Comparison of ENCODE assay signal across 16 cellular contexts in the genomic region with DNA sequence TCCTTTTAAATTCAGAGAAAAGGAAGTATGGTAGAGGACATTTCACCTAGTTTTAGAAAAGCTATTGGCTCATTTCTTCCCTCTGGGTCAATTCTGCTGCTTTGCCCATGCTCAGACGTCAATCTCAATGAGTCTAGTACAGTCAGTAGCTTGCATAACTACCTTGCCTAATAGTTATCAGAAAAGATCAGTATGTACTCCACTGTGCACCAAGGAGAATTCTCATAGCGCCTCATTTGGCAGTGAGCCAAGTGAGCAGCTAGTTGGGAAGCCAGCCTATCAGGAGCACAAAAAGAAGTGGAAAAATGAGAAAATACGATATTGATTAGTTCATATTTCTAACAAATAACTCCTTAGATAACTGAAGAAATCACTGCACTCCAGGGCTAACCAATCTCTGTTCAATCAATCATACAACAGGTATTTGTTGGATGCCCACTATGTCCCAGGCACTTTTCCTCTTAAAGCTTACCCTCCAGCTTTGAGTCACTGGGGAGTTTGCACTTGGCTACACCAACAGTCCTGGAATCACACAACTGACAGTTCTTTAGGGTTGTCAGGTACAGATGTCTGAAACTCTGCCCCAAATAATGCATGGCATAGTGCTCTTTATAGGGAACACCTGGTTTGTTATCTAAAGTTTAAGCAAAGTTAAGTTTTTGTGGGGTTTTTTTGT. TPM values are rescaled to one million over a fixed set of nuclear protein-coding genes. Genes with fewer than 3 reads are reported as not detected.
DNase-seq lines count a peak whose midpoint lies in the region; ATAC-seq and TF ChIP-seq lines count a peak whose summit lies in the region.
"Had no signal": no experiment of that assay in that cellular context is flagged by ENCODE, and none has a peak within 500 bp of the region (broad histone marks: within the 10 kb centered on the region; RNA-seq: fewer than 3 reads in every experiment).

No MANE protein-coding gene starts in this region.

- H3K36me3 Mint-ChIP-seq in type B pancreatic cell = no peaks in the 10 kb centered on the region
- H3K36me3 Mint-ChIP-seq in activated CD8-positive, alpha-beta T cell treated with anti-CD3 and anti-CD28 coated beads for 36 hours (ENCODE audit: low read depth) = no peaks in the 10 kb centered on the region
- H3K36me3 Mint-ChIP-seq: IgD-negative memory B cell had no signal

- TF ChIP-seq CTCF in adrenal gland (IDR thresholded peaks at IDR 0.05) (no peak), type B pancreatic cell (conservative IDR thresholded peaks at IDR 0.05) (no peak)
- TF ChIP-seq CTCF in activated CD8-positive, alpha-beta T cell treated with anti-CD3 and anti-CD28 coated beads for 36 hours (IDR thresholded peaks at IDR 0.05) = no peak

- H3K4me3 ChIP-seq in ACC112 (ENCODE audit: low read depth, low read length) (no peak overlapping the region), adrenal gland (no peak overlapping the region)
- H3K4me3 ChIP-seq: SJSA1 had no signal

- no peak overlapping the region for H2AFZ ChIP-seq in ACC112 (ENCODE audit: low read length, unreplicated experiment)

- H3K79me2 ChIP-seq in ACC112 (ENCODE audit: control insufficient read depth, insufficient read depth, low read length, unreplicated experiment) = no peaks in the 10 kb centered on the region

- no peaks in the 10 kb centered on the region for H3K4me1 Mint-ChIP-seq in type B pancreatic cell (ENCODE audit: unreplicated experiment)
- peaks cover 27% of the 10 kb centered on the region for H3K4me1 Mint-ChIP-seq in activated CD8-positive, alpha-beta T cell treated with anti-CD3 and anti-CD28 coated beads for 36 hours (ENCODE audit: low read depth)
- H3K4me1 Mint-ChIP-seq: B cell had no signal

- intact Hi-C loops in adrenal gland (cut with DNase I) = no loop called here
- intact Hi-C loops in activated CD8-positive, alpha-beta T cell treated with anti-CD3 and anti-CD28 coated beads for 36 hours (cut with micrococcal nuclease) = no loop called here

- POLR2A ChIA-PET in activated CD8-positive, alpha-beta T cell treated with anti-CD3 and anti-CD28 coated beads for 36 hours (lab: Charles Lee) = no interaction called here

- H3K36me3 ChIP-seq in ACC112 (ENCODE audit: insufficient read depth, low read length) = no peaks in the 10 kb centered on the region
- H3K36me3 ChIP-seq in adrenal gland (replicated peaks in 1 of 2) = no peaks in the 10 kb centered on the region
- H3K36me3 ChIP-seq: SJSA1 had no signal

- H3K27me3 ChIP-seq in ACC112 (ENCODE audit: insufficient read depth, low read length) (no peaks in the 10 kb centered on the region), adrenal gland (no peaks in the 10 kb centered on the region)
- H3K27me3 ChIP-seq: SJSA1 had no signal

- WGBS in adrenal gland, 4 donors = 24 to 33% (median 29%) methylated on average over 3 of the region's 3 CpGs

- H3K4me3 Mint-ChIP-seq in type B pancreatic cell = no peak overlapping the region
- no peak overlapping the region for H3K4me3 Mint-ChIP-seq in activated CD8-positive, alpha-beta T cell treated with anti-CD3 and anti-CD28 coated beads for 36 hours
- H3K4me3 Mint-ChIP-seq: activated T-cell treated with anti-CD3 and anti-CD28 coated beads, Interleukin-2, amount 50 U/mL, for 24 hours; B cell; IgD-negative memory B cell; neural crest cell had no signal

- H3K9me3 ChIP-seq in adrenal gland (replicated peaks in 1 of 3) = no peaks in the 10 kb centered on the region
- H3K9me3 ChIP-seq: SJSA1 had no signal

- H3K9me3 Mint-ChIP-seq in type B pancreatic cell = no peaks in the 10 kb centered on the region
- H3K9me3 Mint-ChIP-seq in activated CD8-positive, alpha-beta T cell treated with anti-CD3 and anti-CD28 coated beads for 36 hours = no peaks in the 10 kb centered on the region
- H3K9me3 Mint-ChIP-seq: activated T-cell treated with anti-CD3 and anti-CD28 coated beads, Interleukin-2, amount 50 U/mL, for 24 hours; IgD-negative memory B cell had no signal

- CTCF ChIA-PET in activated CD8-positive, alpha-beta T cell treated with anti-CD3 and anti-CD28 coated beads for 36 hours (lab: Charles Lee) = interaction anchor here (1.0 kb wide), 1 partner anchor 8 kb away, joined by 3 read pairs; no protein-coding TSS in a partner anchor

- no peak for TF ChIP-seq POLR2A in adrenal gland (IDR thresholded peaks at IDR 0.05)

- no peaks in the 10 kb centered on the region for H3K27me3 Mint-ChIP-seq in type B pancreatic cell
- H3K27me3 Mint-ChIP-seq in activated CD8-positive, alpha-beta T cell treated with anti-CD3 and anti-CD28 coated beads for 36 hours = no peaks in the 10 kb centered on the region
- H3K27me3 Mint-ChIP-seq: activated T-cell treated with anti-CD3 and anti-CD28 coated beads, Interleukin-2, amount 50 U/mL, for 24 hours; B cell; IgD-negative memory B cell had no signal

- H3K4me1 ChIP-seq in ACC112 (ENCODE audit: control insufficient read depth, insufficient read depth, low read length, unreplicated experiment) (peaks cover 10% of the 10 kb centered on the region), adrenal gland (replicated peaks in 1 of 2) (peaks cover 0 to 6% of the 10 kb centered on the region in 2 donors)
- H3K4me1 ChIP-seq: SJSA1 had no signal

- no peak overlapping the region for H3K27ac Mint-ChIP-seq in type B pancreatic cell
- H3K27ac Mint-ChIP-seq in activated CD8-positive, alpha-beta T cell treated with anti-CD3 and anti-CD28 coated beads for 36 hours = no peak overlapping the region
- H3K27ac Mint-ChIP-seq: activated T-cell treated with anti-CD3 and anti-CD28 coated beads, Interleukin-2, amount 50 U/mL, for 24 hours; B cell had no signal

- H3K27ac ChIP-seq in ACC112 (ENCODE audit: low read depth, low read length) (peak overlapping the region; percentile 31; the same call in 1 of the 2 replicates), adrenal gland (peak overlapping the region in 1 of 5 donors; percentile 59)
- H3K27ac ChIP-seq: SJSA1 had no signal

- DNase-seq in HuH-7.5 (ENCODE audit: low spot score) (peak; percentile 8), adrenal gland (peak; percentile 25 to 88 (median 73)), iris pigment epithelial cell (ENCODE audit: low read depth) (peak; percentile 91), type B pancreatic cell (ENCODE audit: extremely low spot score, unreplicated experiment) (no peak)
- no peak for DNase-seq in stimulated activated CD4-positive, alpha-beta T cell treated with anti-CD3 and anti-CD28 coated beads, Interleukin-2, amount 100 ng/mL, for 24 hours
- no peak for DNase-seq in activated CD8-positive, alpha-beta T cell treated with anti-CD3 and anti-CD28 coated beads for 36 hours
- DNase-seq: activated T-cell treated with anti-CD3 and anti-CD28 coated beads, Interleukin-2, amount 50 U/mL, for 24 hours; GF-D8; NCI-H2227 treated with DMSO at 0.1 percent for 48 hours; stimulated activated CD8-positive, alpha-beta memory T cell treated with anti-CD3 and anti-CD28 coated beads, Interleukin-4, amount 100 ng/mL, for 48 hours had no signal

- no peak for ATAC-seq in GM21717 (IDR thresholded peaks at IDR 0.05; ENCODE audit: unreplicated experiment)
- ATAC-seq in activated CD8-positive, alpha-beta T cell treated with anti-CD3 and anti-CD28 coated beads for 36 hours = no peak

RNA-seq across cellular contexts. Expression of a gene that starts 50.2 kb away (rescaled TPM):
- total RNA-seq in adrenal gland = 100 to 1,000 TPM; 248 to 461 (median 311) TPM
- polyA plus RNA-seq in adrenal gland = 100 to 1,000 TPM; 171 to 444 (median 434) TPM
- total RNA-seq in type B pancreatic cell (ENCODE audit: low replicate concordance) = 333 and 411 TPM in 2 replicates
- total RNA-seq in activated CD8-positive, alpha-beta T cell treated with anti-CD3 and anti-CD28 coated beads for 36 hours = 100 to 1,000 TPM; 165 to 169 TPM

Comparison
In these comparisons a context has a peak if more than half of its experiments do, and no peak if none do; other contexts are left out.
1. DNase-seq: peak in HuH-7.5 (single experiment), adrenal gland (7 of 7) and iris pigment epithelial cell (single experiment); none in stimulated activated CD4-positive, alpha-beta T cell treated with anti-CD3 and anti-CD28 coated beads, Interleukin-2, amount 100 ng/mL, for 24 hours (0 of 2), type B pancreatic cell (single experiment) and activated CD8-positive, alpha-beta T cell treated with anti-CD3 and anti-CD28 coated beads for 36 hours (single experiment).